Comparison of ENCODE assay signal across 16 cellular contexts in genomic region chr3:123151251-123151705, GRCh38. TPM values are rescaled to one million over a fixed set of nuclear protein-coding genes. Genes with fewer than 3 reads are reported as not detected.
DNase-seq lines count a peak whose midpoint lies in the region; ATAC-seq and TF ChIP-seq lines count a peak whose summit lies in the region.
"Had no signal": no experiment of that assay in that cellular context is flagged by ENCODE, and none has a peak within 500 bp of the region (broad histone marks: within the 10 kb centered on the region; RNA-seq: fewer than 3 reads in every experiment).

No MANE protein-coding gene starts in this region.

- H3K79me1 ChIP-seq in trophoblast cell (ENCODE audit: low read length) = no peaks in the 10 kb centered on the region

- H3K27me3 Mint-ChIP-seq in glutamatergic neuron (ENCODE audit: unreplicated experiment) = no peaks in the 10 kb centered on the region

- intact Hi-C loops in A673 (cut with micrococcal nuclease; ENCODE audit: unreplicated experiment) = loop anchor here (5.0 kb wide), 1 partner anchor 106 kb away; no protein-coding TSS in a partner anchor

- no peak overlapping the region for H2AFZ ChIP-seq in trophoblast cell (ENCODE audit: insufficient read depth, low read length, poor library complexity)

- H2BK120ac ChIP-seq in trophoblast cell (ENCODE audit: insufficient read depth, low read length, poor library complexity) = no peak overlapping the region

- H3K14ac ChIP-seq in trophoblast cell (ENCODE audit: low read length) = no peak overlapping the region

- H3K27me3 ChIP-seq in A673 (replicated peaks; ENCODE audit: insufficient read depth, low read depth, low read length, poor library complexity) (no peaks in the 10 kb centered on the region), SJCRH30 (no peaks in the 10 kb centered on the region), trophoblast cell (ENCODE audit: insufficient read depth, low read length) (no peaks in the 10 kb centered on the region)
- H3K27me3 ChIP-seq: heart left ventricle, tibial nerve had no signal

- H3K36me3 Mint-ChIP-seq in glutamatergic neuron (ENCODE audit: unreplicated experiment) = no peaks in the 10 kb centered on the region

- no peak overlapping the region for H3K23ac ChIP-seq in trophoblast cell (ENCODE audit: low read length)

- H3K79me2 ChIP-seq in trophoblast cell (ENCODE audit: control insufficient read depth, insufficient read depth, low read length, poor library complexity) = no peaks in the 10 kb centered on the region

- no CpG with 5 or more reads among the region's 7 CpGs for WGBS in trophoblast cell (ENCODE audit: extremely low coverage, insufficient coverage, insufficient read length)

- H3K27ac Mint-ChIP-seq in glutamatergic neuron (ENCODE audit: unreplicated experiment) = peak overlapping the region; percentile 65

- no peak overlapping the region for H3K4me2 ChIP-seq in trophoblast cell (ENCODE audit: low read length)

- peaks cover 9% of the 10 kb centered on the region for H3K9me3 Mint-ChIP-seq in glutamatergic neuron (ENCODE audit: unreplicated experiment)

- no peak for ATAC-seq in HG03469 (IDR thresholded peaks at IDR 0.05; ENCODE audit: unreplicated experiment)
- no peak for ATAC-seq in HG02852 (IDR thresholded peaks at IDR 0.05; ENCODE audit: unreplicated experiment)

- no peak overlapping the region for H3K4me3 Mint-ChIP-seq in glutamatergic neuron (ENCODE audit: unreplicated experiment)

- H3K4ac ChIP-seq in trophoblast cell (ENCODE audit: low read depth, low read length) = no peak overlapping the region

- no peak overlapping the region for H4K12ac ChIP-seq in trophoblast cell (ENCODE audit: low read depth, low read length)

- no TSS peak for BruUV-seq in A673 (replicated peaks; lab: Mats Ljungman, UMichigan)

- no peak overlapping the region for H2AK5ac ChIP-seq in trophoblast cell (ENCODE audit: low read length)

- H3K4me1 ChIP-seq in A673 (ENCODE audit: insufficient read depth, low read length, poor library complexity, severe bottlenecking) (peaks cover 23% of the 10 kb centered on the region), SJCRH30 (peaks cover 9% of the 10 kb centered on the region; the same call in 1 of the 2 replicates), trophoblast cell (ENCODE audit: control insufficient read depth in 1 of 2, insufficient read depth in 2 of 2, low read length in 2 of 2) (no peaks in the 10 kb centered on the region)
- H3K4me1 ChIP-seq: tibial nerve had no signal

- POLR2A ChIA-PET in A673 (lab: Charles Lee; ENCODE audit: low non-redundant PET) = no interaction called here

- H3K4me3 ChIP-seq in A673 (ENCODE audit: low read depth, low read length, poor library complexity, severe bottlenecking) (no peak overlapping the region), SJCRH30 (no peak overlapping the region), trophoblast cell (ENCODE audit: low read depth, low read length) (no peak overlapping the region)
- H3K4me3 ChIP-seq: heart left ventricle, tibial nerve had no signal

- peaks cover 48% of the 10 kb centered on the region for H3K4me1 Mint-ChIP-seq in glutamatergic neuron (ENCODE audit: low read depth, unreplicated experiment)

- CTCF ChIA-PET in A673 (lab: Charles Lee) = no interaction called here

- TF ChIP-seq CTCF in A673 (conservative IDR thresholded peaks at IDR 0.05; ENCODE audit: low read depth, low read length) = no peak
- no peak for TF ChIP-seq CTCF in glutamatergic neuron (IDR thresholded peaks at IDR 0.05; ENCODE audit: partially characterized antibody, unreplicated experiment)

- H3K18ac ChIP-seq in trophoblast cell (ENCODE audit: low read length) = no peak overlapping the region

- no peak overlapping the region for H2BK12ac ChIP-seq in trophoblast cell (ENCODE audit: low read length)

- H3K36me3 ChIP-seq in A673 (ENCODE audit: insufficient read depth, low read length, poor library complexity, severe bottlenecking) (peaks cover 31% of the 10 kb centered on the region), SJCRH30 (peaks cover 12% of the 10 kb centered on the region), trophoblast cell (ENCODE audit: control insufficient read depth in 1 of 2, insufficient read depth in 2 of 2, low read length in 2 of 2) (peaks cover 63 to 70% of the 10 kb centered on the region in 2 experiments)

- no peak overlapping the region for H4K8ac ChIP-seq in trophoblast cell (ENCODE audit: low read depth, low read length)

- H4K91ac ChIP-seq in trophoblast cell (ENCODE audit: low read depth, low read length) = no peak overlapping the region

- peak; percentile 36 for DNase-seq in NCI-H1092 treated with DMSO at 0.1 percent for 48 hours (lab: John Stamatoyannopoulos, UW)
- no peak for DNase-seq in NCI-H1092 (lab: John Stamatoyannopoulos, UW)
- no peak for DNase-seq in A673 (ENCODE audit: low spot score)
- peak; percentile 12 to 37 for DNase-seq in SJCRH30
- no peak for DNase-seq in glutamatergic neuron
- no peak for DNase-seq in trophoblast cell
- DNase-seq: activated CD8-positive, alpha-beta memory T cell treated with anti-CD3 and anti-CD28 coated beads, Interleukin-2, amount 50 U/mL, for 48 hours; heart left ventricle; NCI-H2029; NK-92 treated with Interleukin-12 subunit alpha and Interleukin-12 subunit beta, amount 100 ng/mL, for 24 hours; SHP77 treated with DMSO at 0.1 percent for 48 hours; stimulated activated CD4-positive, alpha-beta T cell treated with anti-CD3 and anti-CD28 coated beads, Interleukin-1b, Interleukin-23, amount 100 ng/mL, for 48 hours had no signal

- H3K9me3 ChIP-seq in A673 (ENCODE audit: low read depth, low read length, poor library complexity, severe bottlenecking) = no peaks in the 10 kb centered on the region
- H3K9me3 ChIP-seq in SJCRH30 (replicated peaks) = no peaks in the 10 kb centered on the region
- no peaks in the 10 kb centered on the region for H3K9me3 ChIP-seq in trophoblast cell (ENCODE audit: insufficient read depth, low read depth, low read length)
- H3K9me3 ChIP-seq: heart left ventricle, tibial nerve had no signal

- no peak overlapping the region for H2BK5ac ChIP-seq in trophoblast cell (ENCODE audit: low read depth, low read length, poor library complexity)

- H3K27ac ChIP-seq in A673 (ENCODE audit: low read depth, low read length, poor library complexity, severe bottlenecking) (peak overlapping the region; percentile 73), SJCRH30 (no peak overlapping the region), trophoblast cell (ENCODE audit: low read depth, low read length) (no peak overlapping the region)
- H3K27ac ChIP-seq: 22Rv1, tibial nerve had no signal

- no peak overlapping the region for H3K9ac ChIP-seq in trophoblast cell (ENCODE audit: low read length)

RNA-seq across cellular contexts. Expression of gene SEC22A, which starts 50.5 kb away (rescaled TPM):
- total RNA-seq in A673 (2021) = 21.0 and 21.6 TPM in 2 replicates
- 30.9 and 35.3 TPM in 2 replicates for total RNA-seq in SJCRH30 (2014; rRNA removed; shearing (Covaris generic))
- total RNA-seq in glutamatergic neuron (ENCODE audit: unreplicated experiment) = 14.6 TPM
- polyA plus RNA-seq in trophoblast cell (2013) = 10.4 and 10.9 TPM in 2 replicates

Comparison
In these comparisons a context has a peak if more than half of its experiments do, and no peak if none do; other contexts are left out.
1. DNase-seq: peak in NCI-H1092 treated with DMSO at 0.1 percent for 48 hours (single experiment) and SJCRH30 (2 of 2); none in NCI-H1092 (single experiment), A673 (single experiment), glutamatergic neuron (single experiment) and trophoblast cell (0 of 2).